In genomic region chr3:138834359-138835176, GRCh38 we compare ENCODE assay signal across 8 cellular contexts. TPM values are rescaled to one million over a fixed set of nuclear protein-coding genes. Genes with fewer than 3 reads are reported as not detected.
DNase-seq lines count a peak whose midpoint lies in the region; ATAC-seq and TF ChIP-seq lines count a peak whose summit lies in the region.

Gene PIK3CB, minus strand, starts transcription at chr3:138834928. Its CDS starts 75,585 bp downstream, at chr3:138759343.

- TF ChIP-seq CTCF in choroid plexus epithelial cell (conservative IDR thresholded peaks at IDR 0.05; ENCODE audit: low read depth, low read length), result no peak

- peak within 1 kb of the TSS; percentile 84 for H3K4me3 ChIP-seq in choroid plexus epithelial cell (ENCODE audit: low read depth, low read length)

- DNase-seq in AG20443 (ENCODE audit: low spot score) (peak; percentile 98), NCI-H510A (lab: John Stamatoyannopoulos, UW) (peak; percentile 47), choroid plexus epithelial cell (ENCODE audit: low read depth) (peak; percentile 69), left lobe of liver (ENCODE audit: low spot score) (peak; percentile 93)
- peak; percentile 86 for DNase-seq in activated CD4-positive, alpha-beta T cell treated with anti-CD3 and anti-CD28 coated beads for 4 hours
- peak; percentile 83 for DNase-seq in stimulated activated CD4-positive, alpha-beta T cell treated with anti-CD3 and anti-CD28 coated beads, Interleukin-2, amount 100 ng/mL, for 4 hours (ENCODE audit: low read depth)

- ATAC-seq in GM19025 (IDR thresholded peaks at IDR 0.05; ENCODE audit: low read depth, unreplicated experiment) (peak; percentile 94), HG03342 (IDR thresholded peaks at IDR 0.05; ENCODE audit: unreplicated experiment) (peak; percentile 84), left lobe of liver (peak; percentile 95)

RNA-seq across cellular contexts. Expression of gene PIK3CB, which starts in this region (rescaled TPM):
- total RNA-seq in left lobe of liver, result 14.4 TPM

Comparison
In these comparisons a context has a peak if more than half of its experiments do, and no peak if none do; other contexts are left out.
1. Peak in every context shown above with its lines: DNase-seq, ATAC-seq and H3K4me3 ChIP-seq.
2. DNase-seq: peak in every context shown above with its lines; median percentile 98 in AG20443; 93 in left lobe of liver; 86 in activated CD4-positive, alpha-beta T cell treated with anti-CD3 and anti-CD28 coated beads for 4 hours; 83 in stimulated activated CD4-positive, alpha-beta T cell treated with anti-CD3 and anti-CD28 coated beads, Interleukin-2, amount 100 ng/mL, for 4 hours; 69 in choroid plexus epithelial cell; 47 in NCI-H510A.